ENCODE assay signal across 1 cellular context in the genomic region with DNA sequence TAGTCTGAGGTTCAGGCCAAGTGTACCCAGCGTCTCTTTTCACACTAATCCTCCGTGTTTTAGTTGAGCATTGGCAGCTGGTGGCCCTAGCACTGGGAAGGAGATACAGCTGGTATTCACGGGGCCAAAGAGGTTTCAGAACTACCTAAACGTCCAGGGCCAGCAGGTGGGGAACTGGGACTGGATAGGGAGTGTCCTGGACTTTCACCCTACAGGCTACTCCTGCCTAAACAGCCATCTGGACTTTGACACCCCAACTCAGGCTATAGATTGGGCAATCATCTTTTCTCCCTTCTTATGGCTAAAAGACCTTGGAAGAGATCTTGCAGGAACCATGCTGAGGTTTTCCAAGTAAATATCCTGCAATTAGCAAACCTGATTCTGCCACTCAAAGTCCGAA.
TF ChIP-seq lines count a peak whose summit lies in the region.

No MANE protein-coding gene starts in this region.

TF ChIP-seq in liver, 16 proteins besides CTCF, POLR2A, EP300 and RAD21 (continued from another document):
- TF ChIP-seq, protein P1, sequence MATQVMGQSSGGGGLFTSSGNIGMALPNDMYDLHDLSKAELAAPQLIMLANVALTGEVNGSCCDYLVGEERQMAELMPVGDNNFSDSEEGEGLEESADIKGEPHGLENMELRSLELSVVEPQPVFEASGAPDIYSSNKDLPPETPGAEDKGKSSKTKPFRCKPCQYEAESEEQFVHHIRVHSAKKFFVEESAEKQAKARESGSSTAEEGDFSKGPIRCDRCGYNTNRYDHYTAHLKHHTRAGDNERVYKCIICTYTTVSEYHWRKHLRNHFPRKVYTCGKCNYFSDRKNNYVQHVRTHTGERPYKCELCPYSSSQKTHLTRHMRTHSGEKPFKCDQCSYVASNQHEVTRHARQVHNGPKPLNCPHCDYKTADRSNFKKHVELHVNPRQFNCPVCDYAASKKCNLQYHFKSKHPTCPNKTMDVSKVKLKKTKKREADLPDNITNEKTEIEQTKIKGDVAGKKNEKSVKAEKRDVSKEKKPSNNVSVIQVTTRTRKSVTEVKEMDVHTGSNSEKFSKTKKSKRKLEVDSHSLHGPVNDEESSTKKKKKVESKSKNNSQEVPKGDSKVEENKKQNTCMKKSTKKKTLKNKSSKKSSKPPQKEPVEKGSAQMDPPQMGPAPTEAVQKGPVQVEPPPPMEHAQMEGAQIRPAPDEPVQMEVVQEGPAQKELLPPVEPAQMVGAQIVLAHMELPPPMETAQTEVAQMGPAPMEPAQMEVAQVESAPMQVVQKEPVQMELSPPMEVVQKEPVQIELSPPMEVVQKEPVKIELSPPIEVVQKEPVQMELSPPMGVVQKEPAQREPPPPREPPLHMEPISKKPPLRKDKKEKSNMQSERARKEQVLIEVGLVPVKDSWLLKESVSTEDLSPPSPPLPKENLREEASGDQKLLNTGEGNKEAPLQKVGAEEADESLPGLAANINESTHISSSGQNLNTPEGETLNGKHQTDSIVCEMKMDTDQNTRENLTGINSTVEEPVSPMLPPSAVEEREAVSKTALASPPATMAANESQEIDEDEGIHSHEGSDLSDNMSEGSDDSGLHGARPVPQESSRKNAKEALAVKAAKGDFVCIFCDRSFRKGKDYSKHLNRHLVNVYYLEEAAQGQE (IDR thresholded peaks at IDR 0.05): peak; percentile 91
- TF ChIP-seq SP1 (IDR thresholded peaks at IDR 0.05): peak; percentile 34
- TF ChIP-seq, protein P2, sequence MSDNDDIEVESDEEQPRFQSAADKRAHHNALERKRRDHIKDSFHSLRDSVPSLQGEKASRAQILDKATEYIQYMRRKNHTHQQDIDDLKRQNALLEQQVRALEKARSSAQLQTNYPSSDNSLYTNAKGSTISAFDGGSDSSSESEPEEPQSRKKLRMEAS (IDR thresholded peaks at IDR 0.05): no peak
- TF ChIP-seq HNF4G (IDR thresholded peaks at IDR 0.05): peak; percentile 93
- TF ChIP-seq HNF4A (conservative IDR thresholded peaks at IDR 0.05): peak; percentile 97 to 98
- TF ChIP-seq JUND (IDR thresholded peaks at IDR 0.05): no peak
- TF ChIP-seq FOXA2 (IDR thresholded peaks at IDR 0.05): no peak
- no peak for TF ChIP-seq TAF1 (conservative IDR thresholded peaks at IDR 0.05)
- TF ChIP-seq, protein P3, sequence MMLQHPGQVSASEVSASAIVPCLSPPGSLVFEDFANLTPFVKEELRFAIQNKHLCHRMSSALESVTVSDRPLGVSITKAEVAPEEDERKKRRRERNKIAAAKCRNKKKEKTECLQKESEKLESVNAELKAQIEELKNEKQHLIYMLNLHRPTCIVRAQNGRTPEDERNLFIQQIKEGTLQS (IDR thresholded peaks at IDR 0.05): no peak
TF ChIP-seq in liver: peak in this region for 5.
